In genomic region chr2:28321426-28321825, GRCh38 we compare ENCODE assay signal across 1 cellular context.
TF ChIP-seq lines count a peak whose summit lies in the region.

No MANE protein-coding gene starts in this region.

TF ChIP-seq in GM23338, 12 proteins besides CTCF, POLR2A, EP300 and RAD21:
- TF ChIP-seq ZNF462 (CRISPR knock-in tag; IDR thresholded peaks at IDR 0.05), result no peak
- no peak for TF ChIP-seq ZNF114 (CRISPR knock-in tag; IDR thresholded peaks at IDR 0.05)
- TF ChIP-seq CREB1 (CRISPR knock-in tag; IDR thresholded peaks at IDR 0.05; ENCODE audit: low read depth), result no peak
- TF ChIP-seq EZH2phosphoT487 (IDR thresholded peaks at IDR 0.05; ENCODE audit: unreplicated experiment), result no peak
- TF ChIP-seq ZNF331 (CRISPR knock-in tag; IDR thresholded peaks at IDR 0.05; ENCODE audit: low read depth), result no peak
- no peak for TF ChIP-seq EZH2 (IDR thresholded peaks at IDR 0.05; ENCODE audit: low read depth, unreplicated experiment)
